21 cellular contexts compared by ENCODE assay signal in genomic region chr5:88419931-88420330, GRCh38.
"Had no signal": no experiment of that assay in that cellular context is flagged by ENCODE, and none has a peak within 500 bp of the region (broad histone marks: within the 10 kb centered on the region; RNA-seq: fewer than 3 reads in every experiment).

No MANE protein-coding gene starts in this region.

- DNase-seq: dermis blood vessel endothelial cell; effector memory CD4-positive, alpha-beta T cell; gastrocnemius medialis; head of caudate nucleus; mesenchymal stem cell; mucosa of descending colon; naive B cell; right lobe of liver; small intestine; stimulated activated CD4-positive, alpha-beta T cell treated with anti-CD3 and anti-CD28 coated beads, Interleukin-15, amount 100 ng/mL, for 24 hours; stimulated activated CD4-positive, alpha-beta T cell treated with anti-CD3 and anti-CD28 coated beads, Interleukin-2, amount 100 ng/mL, for 48 hours; stimulated activated naive CD4-positive, alpha-beta T cell; stimulated activated naive CD8-positive, alpha-beta T cell treated with anti-CD3 and anti-CD28 coated beads, Interleukin-15, amount 100 ng/mL, for 72 hours; transverse colon; upper lobe of right lung; uterus had no signal

- H3K27me3 ChIP-seq: gastrocnemius medialis, right lobe of liver, suprapubic skin, transverse colon, upper lobe of right lung, uterus had no signal

- H3K27ac ChIP-seq: coronary artery, gastrocnemius medialis, parathyroid adenoma, right lobe of liver, suprapubic skin, transverse colon, upper lobe of right lung, uterus had no signal

- H3K9ac ChIP-seq: parathyroid adenoma had no signal

- H3K79me2 ChIP-seq: parathyroid adenoma had no signal

- ATAC-seq: gastrocnemius medialis; mucosa of descending colon; natural killer cell treated with Interleukin-12 subunit alpha and Interleukin-12 subunit beta and Interleukin-15 and Interleukin-18, amount 100 ng/mL, for 72 hours; right lobe of liver; stimulated activated naive CD8-positive, alpha-beta T cell treated with anti-CD3 and anti-CD28 coated beads, Interleukin-15, amount 100 ng/mL, for 72 hours; upper lobe of right lung had no signal

- H3K9me3 ChIP-seq: gastrocnemius medialis, mucosa of descending colon, right lobe of liver, suprapubic skin, transverse colon, upper lobe of right lung, uterus had no signal

- H3K4me1 ChIP-seq: gastrocnemius medialis, parathyroid adenoma, right lobe of liver, suprapubic skin, transverse colon, upper lobe of right lung, uterus had no signal

- H3K36me3 ChIP-seq: gastrocnemius medialis, right lobe of liver, suprapubic skin, transverse colon, upper lobe of right lung, uterus had no signal

- H2AFZ ChIP-seq: parathyroid adenoma had no signal

- H3K4me3 ChIP-seq: coronary artery, gastrocnemius medialis, lung, mucosa of descending colon, right lobe of liver, suprapubic skin, transverse colon, upper lobe of right lung, uterus had no signal
